Comparison of ENCODE assay signal across 11 cellular contexts in genomic region chr9:22005083-22005699, GRCh38. TPM values are rescaled to one million over a fixed set of nuclear protein-coding genes. Genes with fewer than 3 reads are reported as not detected.
DNase-seq lines count a peak whose midpoint lies in the region; ATAC-seq, FAIRE-seq and TF ChIP-seq lines count a peak whose summit lies in the region.
"Had no signal": no experiment of that assay in that cellular context is flagged by ENCODE, and none has a peak within 500 bp of the region (broad histone marks: within the 10 kb centered on the region; RNA-seq: fewer than 3 reads in every experiment).

No MANE protein-coding gene starts in this region.

- POLR2A ChIA-PET in activated CD4-positive, alpha-beta memory T cell treated with anti-CD3 and anti-CD28 coated beads, Interleukin-2, amount 10 ng/mL, durations not matched to agents 7 days and 5 days (lab: Charles Lee) = no interaction called here

- H3K9me3 ChIP-seq in small intestine (ENCODE audit: control insufficient read depth, low read depth) (no peaks in the 10 kb centered on the region), uterus (no peaks in the 10 kb centered on the region), left ventricle myocardium inferior (replicated peaks) (no peaks in the 10 kb centered on the region)
- H3K9me3 ChIP-seq: prostate gland had no signal

- H3K4me3 ChIP-seq in small intestine (ENCODE audit: low read depth in 1 of 2, low read length in 2 of 2) (peak overlapping the region in 1 of 2 donors; percentile 52), uterus (no peak overlapping the region), left ventricle myocardium inferior (no peak overlapping the region)
- H3K4me3 ChIP-seq: prostate gland had no signal

- no peak for TF ChIP-seq POLR2A in uterus (IDR thresholded peaks at IDR 0.05)

- peaks cover 22% of the 10 kb centered on the region for H3K4me1 Mint-ChIP-seq in activated T-cell treated with anti-CD3 and anti-CD28 coated beads, Interleukin-2, amount 50 U/mL, for 4 hours (ENCODE audit: low read depth)
- H3K4me1 Mint-ChIP-seq in activated T-cell treated with anti-CD3 and anti-CD28 coated beads, Interleukin-2, amount 50 U/mL, for 24 hours (ENCODE audit: low read depth) = peaks cover 25% of the 10 kb centered on the region
- peaks cover 31% of the 10 kb centered on the region for H3K4me1 Mint-ChIP-seq in activated CD4-positive, alpha-beta memory T cell treated with anti-CD3 and anti-CD28 coated beads, Interleukin-2, amount 10 ng/mL, durations not matched to agents 7 days and 5 days
- H3K4me1 Mint-ChIP-seq in glutamatergic neuron (ENCODE audit: low read depth, unreplicated experiment) = peaks cover 9% of the 10 kb centered on the region

- no peaks in the 10 kb centered on the region for H3K4me1 ChIP-seq in small intestine (ENCODE audit: control insufficient read depth in 2 of 2, insufficient read depth in 1 of 2, low read depth in 1 of 2, low read length in 1 of 2)
- H3K4me1 ChIP-seq in uterus = no peaks in the 10 kb centered on the region
- H3K4me1 ChIP-seq in left ventricle myocardium inferior = peaks cover 20% of the 10 kb centered on the region
- H3K4me1 ChIP-seq: prostate gland had no signal

- H3K36me3 Mint-ChIP-seq in activated T-cell treated with anti-CD3 and anti-CD28 coated beads, Interleukin-2, amount 50 U/mL, for 4 hours (ENCODE audit: insufficient read depth) = no peaks in the 10 kb centered on the region
- H3K36me3 Mint-ChIP-seq in activated T-cell treated with anti-CD3 and anti-CD28 coated beads, Interleukin-2, amount 50 U/mL, for 24 hours (ENCODE audit: low read depth) = no peaks in the 10 kb centered on the region
- H3K36me3 Mint-ChIP-seq in activated CD4-positive, alpha-beta memory T cell treated with anti-CD3 and anti-CD28 coated beads, Interleukin-2, amount 10 ng/mL, durations not matched to agents 7 days and 5 days (ENCODE audit: low read depth) = peaks cover 21% of the 10 kb centered on the region
- no peaks in the 10 kb centered on the region for H3K36me3 Mint-ChIP-seq in glutamatergic neuron (ENCODE audit: unreplicated experiment)

- ATAC-seq in activated T-cell treated with anti-CD3 and anti-CD28 coated beads, Interleukin-2, amount 50 U/mL, for 4 hours = no peak

- no peaks in the 10 kb centered on the region for H3K9me3 Mint-ChIP-seq in activated T-cell treated with anti-CD3 and anti-CD28 coated beads, Interleukin-2, amount 50 U/mL, for 4 hours
- no peaks in the 10 kb centered on the region for H3K9me3 Mint-ChIP-seq in activated T-cell treated with anti-CD3 and anti-CD28 coated beads, Interleukin-2, amount 50 U/mL, for 24 hours
- no peaks in the 10 kb centered on the region for H3K9me3 Mint-ChIP-seq in activated CD4-positive, alpha-beta memory T cell treated with anti-CD3 and anti-CD28 coated beads, Interleukin-2, amount 10 ng/mL, durations not matched to agents 7 days and 5 days
- H3K9me3 Mint-ChIP-seq in glutamatergic neuron (ENCODE audit: unreplicated experiment) = peaks cover 10% of the 10 kb centered on the region

- peak overlapping the region; percentile 11 for H3K4me3 Mint-ChIP-seq in activated T-cell treated with anti-CD3 and anti-CD28 coated beads, Interleukin-2, amount 50 U/mL, for 4 hours
- H3K4me3 Mint-ChIP-seq in activated T-cell treated with anti-CD3 and anti-CD28 coated beads, Interleukin-2, amount 50 U/mL, for 24 hours = no peak overlapping the region
- peak overlapping the region; percentile 9 for H3K4me3 Mint-ChIP-seq in activated CD4-positive, alpha-beta memory T cell treated with anti-CD3 and anti-CD28 coated beads, Interleukin-2, amount 10 ng/mL, durations not matched to agents 7 days and 5 days
- H3K4me3 Mint-ChIP-seq in glutamatergic neuron (ENCODE audit: unreplicated experiment) = peak overlapping the region; percentile 87

- intact Hi-C loops in uterus (cut with DNase I; ENCODE audit: low total_unique reads) (no loop called here), left ventricle myocardium inferior (cut with micrococcal nuclease) (loop anchor here (5.0 kb wide), 1 partner anchor 193 kb away; no protein-coding TSS in a partner anchor)

- H3K36me3 ChIP-seq in small intestine (ENCODE audit: control insufficient read depth in 2 of 2, insufficient read depth in 2 of 2, low read length in 2 of 2) (peaks cover 0 to 6% of the 10 kb centered on the region in 2 donors), uterus (no peaks in the 10 kb centered on the region), left ventricle myocardium inferior (no peaks in the 10 kb centered on the region)
- H3K36me3 ChIP-seq: prostate gland had no signal

- FAIRE-seq in small intestine (lab: Jason Lieb, UNC) = no peak

- TF ChIP-seq CTCF in glutamatergic neuron (IDR thresholded peaks at IDR 0.05; ENCODE audit: partially characterized antibody, unreplicated experiment) (peak; percentile 6), uterus (IDR thresholded peaks at IDR 0.05) (no peak), left ventricle myocardium inferior (IDR thresholded peaks at IDR 0.05; ENCODE audit: borderline replicate concordance) (no peak)

- no peak overlapping the region for H3K27ac ChIP-seq in small intestine (ENCODE audit: low read depth in 1 of 2, low read length in 1 of 2)
- no peak overlapping the region for H3K27ac ChIP-seq in uterus
- no peak overlapping the region for H3K27ac ChIP-seq in left ventricle myocardium inferior (replicated peaks)
- H3K27ac ChIP-seq: prostate gland had no signal

- peaks cover 0 to 17% of the 10 kb centered on the region in 2 donors for H3K27me3 ChIP-seq in small intestine (ENCODE audit: control insufficient read depth in 2 of 2, insufficient read depth in 2 of 2, low read length in 2 of 2)
- H3K27me3 ChIP-seq in uterus = peaks cover 0 to 8% of the 10 kb centered on the region in 2 donors
- peaks cover 71% of the 10 kb centered on the region for H3K27me3 ChIP-seq in left ventricle myocardium inferior (ENCODE audit: low read depth)

- no peak overlapping the region for H3K27ac Mint-ChIP-seq in activated T-cell treated with anti-CD3 and anti-CD28 coated beads, Interleukin-2, amount 50 U/mL, for 24 hours
- no peak overlapping the region for H3K27ac Mint-ChIP-seq in activated CD4-positive, alpha-beta memory T cell treated with anti-CD3 and anti-CD28 coated beads, Interleukin-2, amount 10 ng/mL, durations not matched to agents 7 days and 5 days
- no peak overlapping the region for H3K27ac Mint-ChIP-seq in glutamatergic neuron (ENCODE audit: unreplicated experiment)

- WGBS in small intestine, 3 donors = 20 to 28% (median 24%) methylated on average over 25 of the region's 25 CpGs

- DNase-seq in activated T-cell treated with anti-CD3 and anti-CD28 coated beads, Interleukin-2, amount 50 U/mL, for 4 hours = no peak
- DNase-seq in activated T-cell treated with anti-CD3 and anti-CD28 coated beads, Interleukin-2, amount 50 U/mL, for 24 hours = no peak
- no peak for DNase-seq in activated CD4-positive, alpha-beta memory T cell treated with anti-CD3 and anti-CD28 coated beads, Interleukin-2, amount 10 ng/mL, durations not matched to agents 7 days and 5 days
- DNase-seq in glutamatergic neuron = no peak
- DNase-seq in small intestine = peak; percentile 30
- no peak for DNase-seq in uterus
- DNase-seq in left ventricle myocardium inferior = no peak
- no peak for DNase-seq in HUDEP-2 (lab: John Stamatoyannopoulos, UW; ENCODE audit: unreplicated experiment in 76 of 76)
- DNase-seq: head of caudate nucleus, NCI-H187 treated with DMSO at 0.1 percent for 48 hours had no signal

- H3K27me3 Mint-ChIP-seq in activated T-cell treated with anti-CD3 and anti-CD28 coated beads, Interleukin-2, amount 50 U/mL, for 4 hours (ENCODE audit: low read depth) = peaks cover 68% of the 10 kb centered on the region
- H3K27me3 Mint-ChIP-seq in activated T-cell treated with anti-CD3 and anti-CD28 coated beads, Interleukin-2, amount 50 U/mL, for 24 hours = peaks cover 82% of the 10 kb centered on the region
- H3K27me3 Mint-ChIP-seq in activated CD4-positive, alpha-beta memory T cell treated with anti-CD3 and anti-CD28 coated beads, Interleukin-2, amount 10 ng/mL, durations not matched to agents 7 days and 5 days = peaks cover 61% of the 10 kb centered on the region
- peaks cover 22% of the 10 kb centered on the region for H3K27me3 Mint-ChIP-seq in glutamatergic neuron (ENCODE audit: unreplicated experiment)

- CTCF ChIA-PET in activated CD4-positive, alpha-beta memory T cell treated with anti-CD3 and anti-CD28 coated beads, Interleukin-2, amount 10 ng/mL, durations not matched to agents 7 days and 5 days (lab: Charles Lee) = no interaction called here

RNA-seq across cellular contexts. Expression of gene CDKN2B, which starts 3.9 kb away (rescaled TPM):
- total RNA-seq in activated T-cell treated with anti-CD3 and anti-CD28 coated beads, Interleukin-2, amount 50 U/mL, for 4 hours = under 1 TPM in 2 of 3 donors, not detected in 1; 0.16 to 0.40 TPM
- total RNA-seq in activated CD4-positive, alpha-beta memory T cell treated with anti-CD3 and anti-CD28 coated beads, Interleukin-2, amount 10 ng/mL, durations not matched to agents 7 days and 5 days = 1 to 10 TPM; 2.5 to 3.4 TPM
- 0.93 TPM for total RNA-seq in glutamatergic neuron (ENCODE audit: unreplicated experiment)
- polyA plus RNA-seq in small intestine = 10 to 100 TPM; 12.8 to 81.4 (median 72.7) TPM
- total RNA-seq in uterus = 10 to 100 TPM in 1 of 4 donors, 1 to 10 TPM in 2, under 1 TPM in 1; 0.83 to 11.8 (median 2.9) TPM
- total RNA-seq in left ventricle myocardium inferior = 0.82 TPM

RNA-seq across cellular contexts. Expression of gene CDKN2B-AS1, which starts 10.6 kb away (rescaled TPM):
- under 1 TPM in 1 of 3 donors, not detected in 2; 0.60 TPM for total RNA-seq in activated T-cell treated with anti-CD3 and anti-CD28 coated beads, Interleukin-2, amount 50 U/mL, for 4 hours
- 1 to 10 TPM; 2.6 TPM for total RNA-seq in activated CD4-positive, alpha-beta memory T cell treated with anti-CD3 and anti-CD28 coated beads, Interleukin-2, amount 10 ng/mL, durations not matched to agents 7 days and 5 days
- total RNA-seq in glutamatergic neuron (ENCODE audit: unreplicated experiment) (not detected), uterus (1 to 10 TPM in 1 of 4 donors, under 1 TPM in 2, not detected in 1; 0.29 to 1.8 (median 0.35) TPM), left ventricle myocardium inferior (0.30 TPM)
- polyA plus RNA-seq in small intestine = 1 to 10 TPM; 1.3 to 8.7 (median 8.4) TPM

RNA-seq across cellular contexts. Expression of gene CDKN2A, which starts 11.0 kb away (rescaled TPM):
- total RNA-seq in activated T-cell treated with anti-CD3 and anti-CD28 coated beads, Interleukin-2, amount 50 U/mL, for 4 hours = 1 to 10 TPM; 1.2 to 2.7 (median 1.4) TPM
- 10 to 100 TPM; 19.4 to 23.2 TPM for total RNA-seq in activated CD4-positive, alpha-beta memory T cell treated with anti-CD3 and anti-CD28 coated beads, Interleukin-2, amount 10 ng/mL, durations not matched to agents 7 days and 5 days
- not detected for total RNA-seq in glutamatergic neuron (ENCODE audit: unreplicated experiment)
- polyA plus RNA-seq in small intestine = 1 to 10 TPM in 1 of 3 donors, under 1 TPM in 1, not detected in 1; 0.30 to 2.7 TPM
- under 1 TPM in 1 of 4 donors, not detected in 3; 0.88 TPM for total RNA-seq in uterus
- 0.30 TPM for total RNA-seq in left ventricle myocardium inferior

Comparison
In these comparisons a context has a peak if more than half of its experiments do, and no peak if none do; other contexts are left out.
1. RNA of gene CDKN2A, which starts 11.0 kb away (total RNA-seq): 19.4 to 23.2 TPM in activated CD4-positive, alpha-beta memory T cell treated with anti-CD3 and anti-CD28 coated beads, Interleukin-2, amount 10 ng/mL, durations not matched to agents 7 days and 5 days; 1.2 to 2.7 TPM in activated T-cell treated with anti-CD3 and anti-CD28 coated beads, Interleukin-2, amount 50 U/mL, for 4 hours, 0.30 TPM in left ventricle myocardium inferior (single experiment), 0.88 TPM in uterus and not detected in glutamatergic neuron (single experiment); every median in the first group is over 4 times any median in the second.